1 cellular context compared by ENCODE assay signal in the genomic region with DNA sequence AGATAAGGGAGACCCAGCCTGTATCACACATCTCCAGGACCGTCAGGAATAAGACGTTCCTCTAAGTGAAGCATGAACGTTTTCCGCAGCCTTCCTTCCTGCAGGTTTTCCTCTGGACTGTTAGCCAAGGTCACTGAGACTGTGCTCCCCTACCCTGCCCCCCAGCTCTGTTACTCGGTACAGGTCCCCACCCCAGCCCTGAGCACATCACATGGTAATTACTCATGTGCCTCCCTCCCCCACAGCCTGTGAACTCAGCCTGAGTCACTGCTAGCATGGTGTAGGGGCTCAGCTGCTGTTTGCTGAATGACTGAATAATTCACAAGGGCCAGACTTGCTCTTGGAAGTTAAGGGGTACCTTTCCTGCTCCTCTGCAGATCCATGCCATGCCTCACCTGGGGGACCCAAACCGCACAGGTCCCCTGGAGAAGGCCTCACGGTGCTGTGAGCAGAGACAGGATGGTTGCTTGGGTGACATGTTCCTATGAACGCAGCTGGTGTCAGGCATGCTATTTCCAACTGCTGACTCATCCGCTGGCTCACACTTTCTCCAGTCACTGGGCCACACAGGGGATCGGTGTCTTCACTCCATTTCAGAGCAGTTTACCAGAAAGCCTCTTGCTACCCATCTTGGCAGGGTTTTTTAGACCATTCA.
TF ChIP-seq lines count a peak whose summit lies in the region.

No MANE protein-coding gene starts in this region.

TF ChIP-seq in K562, 482 proteins besides CTCF, POLR2A, EP300 and RAD21 (continued from another document and continues in another):
- TF ChIP-seq ZNF696 (CRISPR knock-in tag; conservative IDR thresholded peaks at IDR 0.05) (no peak), MYNN (IDR thresholded peaks at IDR 0.05) (peak; percentile 73; the same call in 1 of the 2 replicates), MYNN (CRISPR knock-in tag; IDR thresholded peaks at IDR 0.05) (no peak), ZNF324 (CRISPR knock-in tag; IDR thresholded peaks at IDR 0.05) (no peak), ZNF263 (CRISPR knock-in tag; IDR thresholded peaks at IDR 0.05; ENCODE audit: borderline replicate concordance) (peak; percentile 57; the same call in 1 of the 2 replicates), SUPT5H (IDR thresholded peaks at IDR 0.05) (no peak), BDP1 (IDR thresholded peaks at IDR 0.05; ENCODE audit: insufficient read depth, insufficient read length) (no peak), JUNB (CRISPR knock-in tag; conservative IDR thresholded peaks at IDR 0.05) (peak; percentile 31; the same call in 1 of the 2 replicates), MBD2 (IDR thresholded peaks at IDR 0.05; ENCODE audit: borderline replicate concordance, low read depth) (peak; percentile 37; the same call in 1 of the 2 replicates), TRIM28 (IDR thresholded peaks at IDR 0.05) (no peak), SAP30 (IDR thresholded peaks at IDR 0.05; ENCODE audit: borderline replicate concordance, insufficient read depth, low read depth, low read length, poor library complexity, severe bottlenecking) (peak; percentile 45), NFRKB (IDR thresholded peaks at IDR 0.05; ENCODE audit: low read depth) (no peak), ZNF24 (IDR thresholded peaks at IDR 0.05) (no peak), NCOA2 (IDR thresholded peaks at IDR 0.05; ENCODE audit: partially characterized antibody in 2 of 2) (no peak), NR2F6 (CRISPR knock-in tag; IDR thresholded peaks at IDR 0.05) (no peak), TEAD1 (CRISPR knock-in tag; IDR thresholded peaks at IDR 0.05) (no peak; a peak in 1 of 4 replicates), ZEB2 (IDR thresholded peaks at IDR 0.05) (peak; percentile 74), SMAD3 (CRISPR knock-in tag; conservative IDR thresholded peaks at IDR 0.05) (no peak), HOXB6 (CRISPR knock-in tag; IDR thresholded peaks at IDR 0.05; ENCODE audit: borderline replicate concordance) (0 out of 2 replicates have a peak, but pooled peaks have one; percentile 12)
- TF ChIP-seq, protein P1, sequence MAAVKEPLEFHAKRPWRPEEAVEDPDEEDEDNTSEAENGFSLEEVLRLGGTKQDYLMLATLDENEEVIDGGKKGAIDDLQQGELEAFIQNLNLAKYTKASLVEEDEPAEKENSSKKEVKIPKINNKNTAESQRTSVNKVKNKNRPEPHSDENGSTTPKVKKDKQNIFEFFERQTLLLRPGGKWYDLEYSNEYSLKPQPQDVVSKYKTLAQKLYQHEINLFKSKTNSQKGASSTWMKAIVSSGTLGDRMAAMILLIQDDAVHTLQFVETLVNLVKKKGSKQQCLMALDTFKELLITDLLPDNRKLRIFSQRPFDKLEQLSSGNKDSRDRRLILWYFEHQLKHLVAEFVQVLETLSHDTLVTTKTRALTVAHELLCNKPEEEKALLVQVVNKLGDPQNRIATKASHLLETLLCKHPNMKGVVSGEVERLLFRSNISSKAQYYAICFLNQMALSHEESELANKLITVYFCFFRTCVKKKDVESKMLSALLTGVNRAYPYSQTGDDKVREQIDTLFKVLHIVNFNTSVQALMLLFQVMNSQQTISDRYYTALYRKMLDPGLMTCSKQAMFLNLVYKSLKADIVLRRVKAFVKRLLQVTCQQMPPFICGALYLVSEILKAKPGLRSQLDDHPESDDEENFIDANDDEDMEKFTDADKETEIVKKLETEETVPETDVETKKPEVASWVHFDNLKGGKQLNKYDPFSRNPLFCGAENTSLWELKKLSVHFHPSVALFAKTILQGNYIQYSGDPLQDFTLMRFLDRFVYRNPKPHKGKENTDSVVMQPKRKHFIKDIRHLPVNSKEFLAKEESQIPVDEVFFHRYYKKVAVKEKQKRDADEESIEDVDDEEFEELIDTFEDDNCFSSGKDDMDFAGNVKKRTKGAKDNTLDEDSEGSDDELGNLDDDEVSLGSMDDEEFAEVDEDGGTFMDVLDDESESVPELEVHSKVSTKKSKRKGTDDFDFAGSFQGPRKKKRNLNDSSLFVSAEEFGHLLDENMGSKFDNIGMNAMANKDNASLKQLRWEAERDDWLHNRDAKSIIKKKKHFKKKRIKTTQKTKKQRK (IDR thresholded peaks at IDR 0.05; ENCODE audit: borderline replicate concordance, low read depth, low read length), result no peak
- TF ChIP-seq, protein P2, sequence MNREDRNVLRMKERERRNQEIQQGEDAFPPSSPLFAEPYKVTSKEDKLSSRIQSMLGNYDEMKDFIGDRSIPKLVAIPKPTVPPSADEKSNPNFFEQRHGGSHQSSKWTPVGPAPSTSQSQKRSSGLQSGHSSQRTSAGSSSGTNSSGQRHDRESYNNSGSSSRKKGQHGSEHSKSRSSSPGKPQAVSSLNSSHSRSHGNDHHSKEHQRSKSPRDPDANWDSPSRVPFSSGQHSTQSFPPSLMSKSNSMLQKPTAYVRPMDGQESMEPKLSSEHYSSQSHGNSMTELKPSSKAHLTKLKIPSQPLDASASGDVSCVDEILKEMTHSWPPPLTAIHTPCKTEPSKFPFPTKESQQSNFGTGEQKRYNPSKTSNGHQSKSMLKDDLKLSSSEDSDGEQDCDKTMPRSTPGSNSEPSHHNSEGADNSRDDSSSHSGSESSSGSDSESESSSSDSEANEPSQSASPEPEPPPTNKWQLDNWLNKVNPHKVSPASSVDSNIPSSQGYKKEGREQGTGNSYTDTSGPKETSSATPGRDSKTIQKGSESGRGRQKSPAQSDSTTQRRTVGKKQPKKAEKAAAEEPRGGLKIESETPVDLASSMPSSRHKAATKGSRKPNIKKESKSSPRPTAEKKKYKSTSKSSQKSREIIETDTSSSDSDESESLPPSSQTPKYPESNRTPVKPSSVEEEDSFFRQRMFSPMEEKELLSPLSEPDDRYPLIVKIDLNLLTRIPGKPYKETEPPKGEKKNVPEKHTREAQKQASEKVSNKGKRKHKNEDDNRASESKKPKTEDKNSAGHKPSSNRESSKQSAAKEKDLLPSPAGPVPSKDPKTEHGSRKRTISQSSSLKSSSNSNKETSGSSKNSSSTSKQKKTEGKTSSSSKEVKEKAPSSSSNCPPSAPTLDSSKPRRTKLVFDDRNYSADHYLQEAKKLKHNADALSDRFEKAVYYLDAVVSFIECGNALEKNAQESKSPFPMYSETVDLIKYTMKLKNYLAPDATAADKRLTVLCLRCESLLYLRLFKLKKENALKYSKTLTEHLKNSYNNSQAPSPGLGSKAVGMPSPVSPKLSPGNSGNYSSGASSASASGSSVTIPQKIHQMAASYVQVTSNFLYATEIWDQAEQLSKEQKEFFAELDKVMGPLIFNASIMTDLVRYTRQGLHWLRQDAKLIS (CRISPR knock-in tag; IDR thresholded peaks at IDR 0.05), result no peak
- TF ChIP-seq, protein P3, sequence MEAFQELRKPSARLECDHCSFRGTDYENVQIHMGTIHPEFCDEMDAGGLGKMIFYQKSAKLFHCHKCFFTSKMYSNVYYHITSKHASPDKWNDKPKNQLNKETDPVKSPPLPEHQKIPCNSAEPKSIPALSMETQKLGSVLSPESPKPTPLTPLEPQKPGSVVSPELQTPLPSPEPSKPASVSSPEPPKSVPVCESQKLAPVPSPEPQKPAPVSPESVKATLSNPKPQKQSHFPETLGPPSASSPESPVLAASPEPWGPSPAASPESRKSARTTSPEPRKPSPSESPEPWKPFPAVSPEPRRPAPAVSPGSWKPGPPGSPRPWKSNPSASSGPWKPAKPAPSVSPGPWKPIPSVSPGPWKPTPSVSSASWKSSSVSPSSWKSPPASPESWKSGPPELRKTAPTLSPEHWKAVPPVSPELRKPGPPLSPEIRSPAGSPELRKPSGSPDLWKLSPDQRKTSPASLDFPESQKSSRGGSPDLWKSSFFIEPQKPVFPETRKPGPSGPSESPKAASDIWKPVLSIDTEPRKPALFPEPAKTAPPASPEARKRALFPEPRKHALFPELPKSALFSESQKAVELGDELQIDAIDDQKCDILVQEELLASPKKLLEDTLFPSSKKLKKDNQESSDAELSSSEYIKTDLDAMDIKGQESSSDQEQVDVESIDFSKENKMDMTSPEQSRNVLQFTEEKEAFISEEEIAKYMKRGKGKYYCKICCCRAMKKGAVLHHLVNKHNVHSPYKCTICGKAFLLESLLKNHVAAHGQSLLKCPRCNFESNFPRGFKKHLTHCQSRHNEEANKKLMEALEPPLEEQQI (IDR thresholded peaks at IDR 0.05), result no peak
- TF ChIP-seq, protein P4, sequence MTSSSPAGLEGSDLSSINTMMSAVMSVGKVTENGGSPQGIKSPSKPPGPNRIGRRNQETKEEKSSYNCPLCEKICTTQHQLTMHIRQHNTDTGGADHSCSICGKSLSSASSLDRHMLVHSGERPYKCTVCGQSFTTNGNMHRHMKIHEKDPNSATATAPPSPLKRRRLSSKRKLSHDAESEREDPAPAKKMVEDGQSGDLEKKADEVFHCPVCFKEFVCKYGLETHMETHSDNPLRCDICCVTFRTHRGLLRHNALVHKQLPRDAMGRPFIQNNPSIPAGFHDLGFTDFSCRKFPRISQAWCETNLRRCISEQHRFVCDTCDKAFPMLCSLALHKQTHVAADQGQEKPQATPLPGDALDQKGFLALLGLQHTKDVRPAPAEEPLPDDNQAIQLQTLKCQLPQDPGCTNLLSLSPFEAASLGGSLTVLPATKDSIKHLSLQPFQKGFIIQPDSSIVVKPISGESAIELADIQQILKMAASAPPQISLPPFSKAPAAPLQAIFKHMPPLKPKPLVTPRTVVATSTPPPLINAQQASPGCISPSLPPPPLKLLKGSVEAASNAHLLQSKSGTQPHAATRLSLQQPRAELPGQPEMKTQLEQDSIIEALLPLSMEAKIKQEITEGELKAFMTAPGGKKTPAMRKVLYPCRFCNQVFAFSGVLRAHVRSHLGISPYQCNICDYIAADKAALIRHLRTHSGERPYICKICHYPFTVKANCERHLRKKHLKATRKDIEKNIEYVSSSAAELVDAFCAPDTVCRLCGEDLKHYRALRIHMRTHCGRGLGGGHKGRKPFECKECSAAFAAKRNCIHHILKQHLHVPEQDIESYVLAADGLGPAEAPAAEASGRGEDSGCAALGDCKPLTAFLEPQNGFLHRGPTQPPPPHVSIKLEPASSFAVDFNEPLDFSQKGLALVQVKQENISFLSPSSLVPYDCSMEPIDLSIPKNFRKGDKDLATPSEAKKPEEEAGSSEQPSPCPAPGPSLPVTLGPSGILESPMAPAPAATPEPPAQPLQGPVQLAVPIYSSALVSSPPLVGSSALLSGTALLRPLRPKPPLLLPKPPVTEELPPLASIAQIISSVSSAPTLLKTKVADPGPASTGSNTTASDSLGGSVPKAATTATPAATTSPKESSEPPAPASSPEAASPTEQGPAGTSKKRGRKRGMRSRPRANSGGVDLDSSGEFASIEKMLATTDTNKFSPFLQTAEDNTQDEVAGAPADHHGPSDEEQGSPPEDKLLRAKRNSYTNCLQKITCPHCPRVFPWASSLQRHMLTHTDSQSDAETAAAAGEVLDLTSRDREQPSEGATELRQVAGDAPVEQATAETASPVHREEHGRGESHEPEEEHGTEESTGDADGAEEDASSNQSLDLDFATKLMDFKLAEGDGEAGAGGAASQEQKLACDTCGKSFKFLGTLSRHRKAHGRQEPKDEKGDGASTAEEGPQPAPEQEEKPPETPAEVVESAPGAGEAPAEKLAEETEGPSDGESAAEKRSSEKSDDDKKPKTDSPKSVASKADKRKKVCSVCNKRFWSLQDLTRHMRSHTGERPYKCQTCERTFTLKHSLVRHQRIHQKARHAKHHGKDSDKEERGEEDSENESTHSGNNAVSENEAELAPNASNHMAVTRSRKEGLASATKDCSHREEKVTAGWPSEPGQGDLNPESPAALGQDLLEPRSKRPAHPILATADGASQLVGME (CRISPR knock-in tag; IDR thresholded peaks at IDR 0.05), result no peak
- TF ChIP-seq, protein P5, sequence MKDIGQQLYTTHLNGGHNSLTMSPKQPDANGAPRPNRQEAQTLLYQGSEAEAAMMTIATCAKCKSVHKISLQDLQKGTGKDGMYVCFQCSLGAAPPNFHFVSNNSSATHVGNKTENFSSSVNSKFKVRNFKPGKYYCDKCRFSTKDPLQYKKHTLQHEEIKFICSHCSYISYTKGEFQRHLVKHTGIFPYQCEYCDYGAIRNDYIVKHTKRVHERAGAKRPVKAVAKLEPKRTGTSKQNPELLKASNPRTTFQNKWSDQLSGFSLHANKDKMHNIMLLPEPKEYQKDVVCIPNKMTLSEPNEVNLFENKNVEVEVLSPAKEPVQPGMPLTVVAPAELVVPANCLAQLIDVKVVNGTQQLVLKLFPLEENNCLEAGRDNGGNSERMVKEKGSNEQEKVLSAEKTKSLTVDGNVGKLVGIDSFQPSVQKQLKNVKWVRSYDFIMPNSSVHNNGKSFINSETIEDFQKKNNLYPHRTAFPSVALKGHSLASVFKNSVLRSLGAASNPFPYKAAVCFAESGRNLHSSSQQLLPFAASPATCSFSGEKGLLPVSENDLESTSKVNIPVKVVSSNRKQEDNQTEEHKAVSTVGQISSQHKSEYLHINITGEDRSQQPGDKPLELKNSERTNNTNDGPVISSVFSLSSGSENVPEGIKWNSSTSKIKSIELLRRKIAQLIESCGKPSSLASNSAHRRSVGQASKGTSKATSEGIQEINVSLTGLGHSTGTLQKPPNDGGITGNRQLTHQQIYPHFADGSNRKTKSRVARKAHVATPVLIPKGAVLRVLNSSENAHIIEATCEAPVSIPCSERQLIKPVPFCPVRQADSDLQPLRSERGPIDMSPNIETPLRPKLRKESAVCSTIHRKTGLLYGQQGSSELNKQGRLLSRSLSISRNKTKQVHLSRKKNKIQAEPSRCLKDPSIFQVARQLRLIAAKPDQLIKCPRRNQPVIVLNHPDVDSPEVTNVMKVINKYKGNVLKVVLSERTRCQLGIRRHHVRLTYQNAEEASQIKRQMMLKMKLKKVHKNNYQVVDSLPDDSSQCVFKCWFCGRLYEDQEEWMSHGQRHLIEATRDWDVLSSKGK (CRISPR knock-in tag; IDR thresholded peaks at IDR 0.05), result no peak
- TF ChIP-seq, protein P6, sequence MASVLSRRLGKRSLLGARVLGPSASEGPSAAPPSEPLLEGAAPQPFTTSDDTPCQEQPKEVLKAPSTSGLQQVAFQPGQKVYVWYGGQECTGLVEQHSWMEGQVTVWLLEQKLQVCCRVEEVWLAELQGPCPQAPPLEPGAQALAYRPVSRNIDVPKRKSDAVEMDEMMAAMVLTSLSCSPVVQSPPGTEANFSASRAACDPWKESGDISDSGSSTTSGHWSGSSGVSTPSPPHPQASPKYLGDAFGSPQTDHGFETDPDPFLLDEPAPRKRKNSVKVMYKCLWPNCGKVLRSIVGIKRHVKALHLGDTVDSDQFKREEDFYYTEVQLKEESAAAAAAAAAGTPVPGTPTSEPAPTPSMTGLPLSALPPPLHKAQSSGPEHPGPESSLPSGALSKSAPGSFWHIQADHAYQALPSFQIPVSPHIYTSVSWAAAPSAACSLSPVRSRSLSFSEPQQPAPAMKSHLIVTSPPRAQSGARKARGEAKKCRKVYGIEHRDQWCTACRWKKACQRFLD (CRISPR knock-in tag; IDR thresholded peaks at IDR 0.05), result no peak; the same call in 1 of the 2 replicates
- TF ChIP-seq, protein P7, sequence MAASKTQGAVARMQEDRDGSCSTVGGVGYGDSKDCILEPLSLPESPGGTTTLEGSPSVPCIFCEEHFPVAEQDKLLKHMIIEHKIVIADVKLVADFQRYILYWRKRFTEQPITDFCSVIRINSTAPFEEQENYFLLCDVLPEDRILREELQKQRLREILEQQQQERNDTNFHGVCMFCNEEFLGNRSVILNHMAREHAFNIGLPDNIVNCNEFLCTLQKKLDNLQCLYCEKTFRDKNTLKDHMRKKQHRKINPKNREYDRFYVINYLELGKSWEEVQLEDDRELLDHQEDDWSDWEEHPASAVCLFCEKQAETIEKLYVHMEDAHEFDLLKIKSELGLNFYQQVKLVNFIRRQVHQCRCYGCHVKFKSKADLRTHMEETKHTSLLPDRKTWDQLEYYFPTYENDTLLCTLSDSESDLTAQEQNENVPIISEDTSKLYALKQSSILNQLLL (CRISPR knock-in tag; IDR thresholded peaks at IDR 0.05; ENCODE audit: borderline replicate concordance), result no peak
- TF ChIP-seq, protein P8, sequence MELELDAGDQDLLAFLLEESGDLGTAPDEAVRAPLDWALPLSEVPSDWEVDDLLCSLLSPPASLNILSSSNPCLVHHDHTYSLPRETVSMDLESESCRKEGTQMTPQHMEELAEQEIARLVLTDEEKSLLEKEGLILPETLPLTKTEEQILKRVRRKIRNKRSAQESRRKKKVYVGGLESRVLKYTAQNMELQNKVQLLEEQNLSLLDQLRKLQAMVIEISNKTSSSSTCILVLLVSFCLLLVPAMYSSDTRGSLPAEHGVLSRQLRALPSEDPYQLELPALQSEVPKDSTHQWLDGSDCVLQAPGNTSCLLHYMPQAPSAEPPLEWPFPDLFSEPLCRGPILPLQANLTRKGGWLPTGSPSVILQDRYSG (tag; conservative IDR thresholded peaks at IDR 0.05; ENCODE audit: low read depth), result no peak; the same call in 1 of the 2 replicates
